Comparison of ENCODE assay signal across 8 cellular contexts in the genomic region with DNA sequence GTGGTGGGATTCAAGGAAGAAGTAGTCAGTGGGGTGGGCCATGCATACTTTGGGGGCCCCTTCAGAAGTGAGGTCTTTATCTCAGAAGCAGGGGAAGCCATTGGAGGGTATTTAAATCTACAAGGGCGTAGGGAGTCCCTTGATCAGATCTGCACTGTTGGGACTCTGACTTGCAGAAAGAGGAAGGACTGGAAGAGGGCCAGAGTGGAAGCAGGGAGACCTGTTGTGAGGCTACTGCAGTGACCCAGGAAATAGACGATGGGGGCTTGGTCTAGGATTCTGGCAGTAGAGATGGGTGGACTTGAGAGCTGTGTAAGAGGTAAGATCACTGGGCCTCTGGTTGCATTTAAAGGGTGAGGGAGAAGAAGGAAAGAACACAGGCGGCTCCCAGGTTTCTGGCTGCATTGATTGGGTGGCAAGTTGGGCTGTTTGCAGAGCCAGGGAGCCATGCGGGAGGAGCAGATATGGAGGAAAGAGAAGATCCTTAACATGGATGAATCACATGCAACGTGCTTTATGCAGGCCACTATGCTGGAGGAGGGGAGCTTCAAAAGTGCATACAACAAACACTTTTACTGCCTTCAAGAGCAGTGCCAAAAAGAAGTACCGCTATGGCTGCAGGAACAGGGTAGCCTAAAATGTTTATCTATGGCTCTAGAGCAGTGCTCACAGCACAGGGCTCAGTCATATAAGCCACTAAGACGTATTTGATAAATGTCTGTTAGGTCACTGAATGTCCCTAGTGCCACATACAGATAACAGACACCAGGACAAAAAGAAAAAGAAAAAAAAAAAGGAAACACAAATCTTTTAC. TPM values are rescaled to one million over a fixed set of nuclear protein-coding genes. Genes with fewer than 3 reads are reported as not detected.
DNase-seq lines count a peak whose midpoint lies in the region; ATAC-seq and TF ChIP-seq lines count a peak whose summit lies in the region.

No MANE protein-coding gene starts in this region.

- intact Hi-C loops in CD14-positive monocyte (cut with micrococcal nuclease) (loop anchor here in 1 of 2 donors (5.0 kb wide), 1 partner anchor 37 kb away; no protein-coding TSS in a partner anchor), vagina (cut with DNase I) (no loop called here)

- DNase-seq in CD14-positive monocyte (ENCODE audit: low spot score), result no peak
- DNase-seq in brain microvascular endothelial cell, result no peak
- no peak for DNase-seq in naive thymus-derived CD8-positive, alpha-beta T cell
- DNase-seq in vagina (ENCODE audit: extremely low spot score in 2 of 2), result no peak
- DNase-seq in cerebellar cortex (ENCODE audit: low spot score), result no peak
- no peak for DNase-seq in NCI-H345 (lab: John Stamatoyannopoulos, UW)
- no peak for DNase-seq in stimulated activated CD4-positive, alpha-beta T cell treated with anti-CD3 and anti-CD28 coated beads, Interleukin-15, amount 100 ng/mL, for 24 hours

- H3K36me3 ChIP-seq in KMS-11 (ENCODE audit: insufficient read depth) (no peaks in the 10 kb centered on the region), brain microvascular endothelial cell (replicated peaks) (no peaks in the 10 kb centered on the region), vagina (no peaks in the 10 kb centered on the region)

- ATAC-seq in naive thymus-derived CD8-positive, alpha-beta T cell, result no peak

- TF ChIP-seq POLR2A in vagina (IDR thresholded peaks at IDR 0.05), result no peak

- H3K4me3 Mint-ChIP-seq in CD14-positive monocyte, result peak overlapping the region; percentile 90 to 99
- peak overlapping the region; percentile 76 to 98 (median 93) for H3K4me3 Mint-ChIP-seq in naive thymus-derived CD8-positive, alpha-beta T cell

- H3K27me3 ChIP-seq in KMS-11 (ENCODE audit: insufficient read depth, low read depth) (no peaks in the 10 kb centered on the region), brain microvascular endothelial cell (replicated peaks) (no peaks in the 10 kb centered on the region), vagina (no peaks in the 10 kb centered on the region)

- H3K4me1 ChIP-seq in KMS-11 (ENCODE audit: low read depth, poor library complexity, severe bottlenecking), result peaks cover 13% of the 10 kb centered on the region
- H3K4me1 ChIP-seq in vagina, result peaks cover 41% of the 10 kb centered on the region

- POLR2A ChIA-PET in naive thymus-derived CD8-positive, alpha-beta T cell (lab: Charles Lee), result interaction anchor here (3.1 kb wide), 1 partner anchor 164 kb away, joined by 20 read pairs; the partner anchor contains the start of genes CCT7 and PRADC1

- H3K27ac ChIP-seq in KMS-11 (no peak overlapping the region), brain microvascular endothelial cell (no peak overlapping the region), vagina (no peak overlapping the region)

- H3K27me3 Mint-ChIP-seq in CD14-positive monocyte (ENCODE audit: low read depth in 3 of 3), result no peaks in the 10 kb centered on the region
- H3K27me3 Mint-ChIP-seq in naive thymus-derived CD8-positive, alpha-beta T cell, result no peaks in the 10 kb centered on the region

- H3K36me3 Mint-ChIP-seq in CD14-positive monocyte, result peaks cover 19 to 42% of the 10 kb centered on the region in 2 donors
- H3K36me3 Mint-ChIP-seq in naive thymus-derived CD8-positive, alpha-beta T cell, result no peaks in the 10 kb centered on the region

- peak overlapping the region; percentile 69 for H3K4me2 ChIP-seq in KMS-11

- H3K4me1 Mint-ChIP-seq in CD14-positive monocyte, result peaks cover 63% of the 10 kb centered on the region
- peaks cover 26 to 55% (median 45%) of the 10 kb centered on the region in 4 donors for H3K4me1 Mint-ChIP-seq in naive thymus-derived CD8-positive, alpha-beta T cell

- no peaks in the 10 kb centered on the region for H4K20me1 ChIP-seq in KMS-11 (ENCODE audit: insufficient read depth)

- H2AFZ ChIP-seq in KMS-11 (ENCODE audit: low read depth), result no peak overlapping the region

- TF ChIP-seq CTCF in CD14-positive monocyte (IDR thresholded peaks at IDR 0.05) (no peak), KMS-11 (conservative IDR thresholded peaks at IDR 0.05; ENCODE audit: low read depth, low read length) (no peak), brain microvascular endothelial cell (IDR thresholded peaks at IDR 0.05; ENCODE audit: low read depth, low read length, missing control alignments) (no peak), vagina (IDR thresholded peaks at IDR 0.05) (no peak)

- no peaks in the 10 kb centered on the region for H3K9me3 ChIP-seq in vagina

- H3K4me3 ChIP-seq in KMS-11 (IDR thresholded peaks at IDR 0.05; ENCODE audit: insufficient read depth, low read depth, low read length) (no peak overlapping the region), brain microvascular endothelial cell (ENCODE audit: low read depth, low read length) (peak overlapping the region; percentile 79), vagina (no peak overlapping the region)

- in situ Hi-C loops in brain microvascular endothelial cell (cut with HindIII; ENCODE audit: low pct_ligation_motif_present, low sequenced_read_pairs), result no loop called here

- peaks cover 8% of the 10 kb centered on the region; the same call in 1 of the 2 replicates for H3K79me2 ChIP-seq in KMS-11 (ENCODE audit: insufficient read depth, low read depth)

- H3K9me3 Mint-ChIP-seq in CD14-positive monocyte, result peaks cover 0 to 2% (median 0%) of the 10 kb centered on the region in 7 donors
- no peaks in the 10 kb centered on the region for H3K9me3 Mint-ChIP-seq in naive thymus-derived CD8-positive, alpha-beta T cell

- 0 out of 2 replicates have a peak overlapping the region, but pooled peaks have one; percentile 86 for H3K9ac ChIP-seq in KMS-11

- peak overlapping the region; percentile 8 to 95 (median 91) for H3K27ac Mint-ChIP-seq in CD14-positive monocyte
- peak overlapping the region; percentile 31 to 92 (median 82) for H3K27ac Mint-ChIP-seq in naive thymus-derived CD8-positive, alpha-beta T cell

RNA-seq across cellular contexts. Expression of gene SFXN5, which starts 2.3 kb away (rescaled TPM):
- 1 to 10 TPM; 5.9 to 9.5 TPM for polyA plus RNA-seq in CD14-positive monocyte
- 10 to 100 TPM; 17.1 to 20.0 TPM for total RNA-seq in naive thymus-derived CD8-positive, alpha-beta T cell
- polyA plus RNA-seq in naive thymus-derived CD8-positive, alpha-beta T cell, result 1 to 10 TPM; 1.7 to 3.5 (median 2.6) TPM
- total RNA-seq in vagina, result 9.8 TPM

RNA-seq across cellular contexts. Expression of gene RAB11FIP5, which starts 43.5 kb away (rescaled TPM):
- under 1 TPM; 0.57 to 0.93 TPM for polyA plus RNA-seq in CD14-positive monocyte
- total RNA-seq in naive thymus-derived CD8-positive, alpha-beta T cell, result 10 to 100 TPM in 1 of 2 experiments, 1 to 10 TPM in 1; 7.4 to 11.3 TPM
- 1 to 10 TPM; 4.0 to 7.0 (median 4.3) TPM for polyA plus RNA-seq in naive thymus-derived CD8-positive, alpha-beta T cell
- 33.1 TPM for total RNA-seq in vagina
